8 cellular contexts compared by ENCODE assay signal in the genomic region with DNA sequence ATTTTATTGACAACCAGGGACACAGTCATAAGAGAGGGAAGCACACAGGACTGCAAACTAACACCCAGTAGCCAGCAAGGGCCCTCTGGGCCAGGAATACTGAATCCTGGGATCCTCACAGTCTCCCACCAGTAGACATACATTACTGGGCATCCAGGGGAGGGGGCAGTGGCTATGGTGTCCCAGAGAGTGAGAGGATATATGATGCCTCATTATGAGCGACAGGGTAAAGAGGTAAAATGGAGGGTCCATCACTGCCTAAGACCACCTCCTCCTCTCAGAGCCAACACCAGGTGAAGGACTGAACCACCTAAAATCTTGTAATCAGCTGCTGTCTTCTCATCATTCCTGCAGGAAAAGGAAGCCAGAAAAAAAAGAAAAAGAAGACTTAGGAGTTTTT. TPM values are rescaled to one million over a fixed set of nuclear protein-coding genes. Genes with fewer than 3 reads are reported as not detected.
DNase-seq lines count a peak whose midpoint lies in the region; ATAC-seq and TF ChIP-seq lines count a peak whose summit lies in the region.
"Not testable (repeated sequence)": the region's sequence is repeated elsewhere in the genome, so short reads cannot be mapped to it uniquely, and the experiment has no call there.
"Had no signal": no experiment of that assay in that cellular context is flagged by ENCODE, and none has a peak within 500 bp of the region (broad histone marks: within the 10 kb centered on the region; RNA-seq: fewer than 3 reads in every experiment).

No MANE protein-coding gene starts in this region.

- H3K4me3 Mint-ChIP-seq in CD4-positive, alpha-beta memory T cell; activated T-cell treated with anti-CD3 and anti-CD28 coated beads, Interleukin-2, amount 50 U/mL, for 24 hours; mesothelial cell of epicardium; stimulated activated naive CD8-positive, alpha-beta T cell treated with anti-CD3 and anti-CD28 coated beads, Interleukin-15, Interleukin-2, amounts not matched to agents 100 ng/mL and 50 ng/mL, for 24 hours: not testable (repeated sequence)

- CTCF ChIA-PET in CD4-positive, alpha-beta memory T cell (lab: Charles Lee; ENCODE audit: partially characterized antibody) = interaction anchor here (1.3 to 4.9 kb wide), 6 partner anchors 8 to 92 kb away, joined by 5 to 68 read pairs (median 14); partner anchors contain the start of genes CIDEB, IPO4, TINF2 and TM9SF1

- TF ChIP-seq CTCF in RWPE2 (IDR thresholded peaks at IDR 0.05; ENCODE audit: poor library complexity, severe bottlenecking); mesothelial cell of epicardium (IDR thresholded peaks at IDR 0.05; ENCODE audit: unreplicated experiment): not testable (repeated sequence)

- peak overlapping the region; percentile 100 for H3K27ac ChIP-seq in CD4-positive, alpha-beta memory T cell (ENCODE audit: low read depth, low read length)
- peak overlapping the region; percentile 82 for H3K27ac ChIP-seq in RWPE2 (ENCODE audit: poor library complexity, severe bottlenecking)
- H3K27ac ChIP-seq in effector memory CD4-positive, alpha-beta T cell (ENCODE audit: insufficient read depth, low read length, poor library complexity, severe bottlenecking) = peak overlapping the region; percentile 89

- H3K27me3 Mint-ChIP-seq in CD4-positive, alpha-beta memory T cell; activated T-cell treated with anti-CD3 and anti-CD28 coated beads, Interleukin-2, amount 50 U/mL, for 24 hours; mesothelial cell of epicardium (ENCODE audit: low read depth); stimulated activated naive CD8-positive, alpha-beta T cell treated with anti-CD3 and anti-CD28 coated beads, Interleukin-15, Interleukin-2, amounts not matched to agents 100 ng/mL and 50 ng/mL, for 24 hours: not testable (repeated sequence)

- intact Hi-C loops in CD4-positive, alpha-beta memory T cell (cut with micrococcal nuclease) = loop anchor here (1.0 kb wide), 6 partner anchors 15 to 225 kb away; partner anchors contain the start of genes GMPR2, NEDD8, RABGGTA and SDR39U1

- H3K4me1 Mint-ChIP-seq in CD4-positive, alpha-beta memory T cell = peaks cover 25 to 49% (median 37%) of the 10 kb centered on the region in 4 donors
- peaks cover 40% of the 10 kb centered on the region for H3K4me1 Mint-ChIP-seq in activated T-cell treated with anti-CD3 and anti-CD28 coated beads, Interleukin-2, amount 50 U/mL, for 24 hours (ENCODE audit: low read depth)
- peaks cover 30% of the 10 kb centered on the region for H3K4me1 Mint-ChIP-seq in mesothelial cell of epicardium
- H3K4me1 Mint-ChIP-seq in stimulated activated naive CD8-positive, alpha-beta T cell treated with anti-CD3 and anti-CD28 coated beads, Interleukin-15, Interleukin-2, amounts not matched to agents 100 ng/mL and 50 ng/mL, for 24 hours (ENCODE audit: low read depth) = peaks cover 45% of the 10 kb centered on the region

- DNase-seq in CD4-positive, alpha-beta memory T cell; RWPE2 (ENCODE audit: low spot score); activated T-cell treated with anti-CD3 and anti-CD28 coated beads, Interleukin-2, amount 50 U/mL, for 24 hours; effector memory CD4-positive, alpha-beta T cell; mesothelial cell of epicardium (ENCODE audit: low spot score in 2 of 2, unreplicated experiment in 2 of 2): not testable (repeated sequence)

- not testable (repeated sequence) for H3K27me3 ChIP-seq in CD4-positive, alpha-beta memory T cell (ENCODE audit: insufficient read depth, low read length); RWPE2 (ENCODE audit: insufficient read depth, poor library complexity, severe bottlenecking); effector memory CD4-positive, alpha-beta T cell (replicated peaks; ENCODE audit: control insufficient read depth, insufficient read depth, low read length, poor library complexity, severe bottlenecking)

- H3K4me1 ChIP-seq in CD4-positive, alpha-beta memory T cell (ENCODE audit: insufficient read depth, low read length) = peaks cover 33% of the 10 kb centered on the region
- peaks cover 13% of the 10 kb centered on the region for H3K4me1 ChIP-seq in RWPE2 (ENCODE audit: insufficient read depth, poor library complexity, severe bottlenecking)
- peaks cover 27% of the 10 kb centered on the region for H3K4me1 ChIP-seq in effector memory CD4-positive, alpha-beta T cell (ENCODE audit: control insufficient read depth, insufficient read depth, low read length, poor library complexity, severe bottlenecking)

- not testable (repeated sequence) for ATAC-seq in RWPE2 (ENCODE audit: low read depth)

- not testable (repeated sequence) for H3K4me3 ChIP-seq in CD4-positive, alpha-beta memory T cell (ENCODE audit: low read length in 2 of 2); RWPE2 (ENCODE audit: severe bottlenecking); effector memory CD4-positive, alpha-beta T cell (ENCODE audit: insufficient read depth, low read depth, low read length, poor library complexity, severe bottlenecking)

- not testable (repeated sequence) for H3K9me3 Mint-ChIP-seq in CD4-positive, alpha-beta memory T cell; activated T-cell treated with anti-CD3 and anti-CD28 coated beads, Interleukin-2, amount 50 U/mL, for 24 hours; mesothelial cell of epicardium; stimulated activated naive CD8-positive, alpha-beta T cell treated with anti-CD3 and anti-CD28 coated beads, Interleukin-15, Interleukin-2, amounts not matched to agents 100 ng/mL and 50 ng/mL, for 24 hours

- not testable (repeated sequence) for H3K36me3 ChIP-seq in CD4-positive, alpha-beta memory T cell (ENCODE audit: insufficient read depth, low read length); effector memory CD4-positive, alpha-beta T cell (ENCODE audit: control insufficient read depth, insufficient read depth, low read length)
- H3K36me3 ChIP-seq in RWPE2 (ENCODE audit: low read depth) = peaks cover 52% of the 10 kb centered on the region

- not testable (repeated sequence) for H3K9me3 ChIP-seq in CD4-positive, alpha-beta memory T cell (ENCODE audit: control insufficient read depth in 1 of 2, low read length in 2 of 2); RWPE2 (ENCODE audit: severe bottlenecking); effector memory CD4-positive, alpha-beta T cell (ENCODE audit: control insufficient read depth, low read length)

- POLR2A ChIA-PET in CD4-positive, alpha-beta memory T cell (lab: Charles Lee; ENCODE audit: partially characterized antibody) = interaction anchor here (0.6 to 6.6 kb wide), 13 partner anchors 8 to 108 kb away, joined by 3 to 171 read pairs (median 21); partner anchors contain the start of genes DHRS1, GMPR2, IPO4 and NEDD8

- peaks cover 4 to 27% of the 10 kb centered on the region in 2 donors for H3K36me3 Mint-ChIP-seq in CD4-positive, alpha-beta memory T cell
- H3K36me3 Mint-ChIP-seq in activated T-cell treated with anti-CD3 and anti-CD28 coated beads, Interleukin-2, amount 50 U/mL, for 24 hours (ENCODE audit: low read depth) = peaks cover 64% of the 10 kb centered on the region
- H3K36me3 Mint-ChIP-seq in mesothelial cell of epicardium = not testable (repeated sequence)
- H3K36me3 Mint-ChIP-seq in stimulated activated naive CD8-positive, alpha-beta T cell treated with anti-CD3 and anti-CD28 coated beads, Interleukin-15, Interleukin-2, amounts not matched to agents 100 ng/mL and 50 ng/mL, for 24 hours (ENCODE audit: low read depth) = peaks cover 30% of the 10 kb centered on the region

- peak overlapping the region in 5 of 7 donors; percentile 52 to 100 (median 95) for H3K27ac Mint-ChIP-seq in CD4-positive, alpha-beta memory T cell
- peak overlapping the region; percentile 97 for H3K27ac Mint-ChIP-seq in activated T-cell treated with anti-CD3 and anti-CD28 coated beads, Interleukin-2, amount 50 U/mL, for 24 hours
- peak overlapping the region; percentile 32 for H3K27ac Mint-ChIP-seq in mesothelial cell of epicardium
- peak overlapping the region; percentile 34 for H3K27ac Mint-ChIP-seq in stimulated activated naive CD8-positive, alpha-beta T cell treated with anti-CD3 and anti-CD28 coated beads, Interleukin-15, Interleukin-2, amounts not matched to agents 100 ng/mL and 50 ng/mL, for 24 hours

RNA-seq across cellular contexts. Expression of gene MDP1, which starts 1.0 kb away (rescaled TPM):
- 10 to 100 TPM; 12.5 to 15.3 TPM for total RNA-seq in CD4-positive, alpha-beta memory T cell
- polyA plus RNA-seq in CD4-positive, alpha-beta memory T cell = 10 to 100 TPM; 27.3 to 28.1 TPM
- total RNA-seq in mesothelial cell of epicardium = 18.0 to 18.4 TPM (median 18.3 TPM) in 3 replicates

RNA-seq across cellular contexts. Expression of gene CHMP4A, which starts 3.6 kb away (rescaled TPM):
- 100 to 1,000 TPM in 1 of 2 experiments, 10 to 100 TPM in 1; 99.3 to 101 TPM for total RNA-seq in CD4-positive, alpha-beta memory T cell
- polyA plus RNA-seq in CD4-positive, alpha-beta memory T cell = 100 to 1,000 TPM; 164 to 194 TPM
- total RNA-seq in mesothelial cell of epicardium = 38.4 to 48.0 TPM (median 44.7 TPM) in 3 replicates

RNA-seq across cellular contexts. Expression of gene TSSK4, which starts 11.4 kb away (rescaled TPM):
- total RNA-seq in CD4-positive, alpha-beta memory T cell = 1 to 10 TPM; 1.2 to 1.9 TPM
- polyA plus RNA-seq in CD4-positive, alpha-beta memory T cell = 1 to 10 TPM in 1 of 2 donors, under 1 TPM in 1; 0.47 to 1.3 TPM
- 0.29 to 0.49 TPM (median 0.31 TPM) in 3 replicates for total RNA-seq in mesothelial cell of epicardium
- total RNA-seq: H4, Right ventricle myocardium superior had no signal

RNA-seq across cellular contexts. Expression of gene NEDD8, which starts 15.3 kb away (rescaled TPM):
- 100 to 1,000 TPM; 116 to 127 TPM for total RNA-seq in CD4-positive, alpha-beta memory T cell
- polyA plus RNA-seq in CD4-positive, alpha-beta memory T cell = 100 to 1,000 TPM; 351 to 425 TPM
- total RNA-seq in mesothelial cell of epicardium = 148 to 156 TPM (median 155 TPM) in 3 replicates

RNA-seq across cellular contexts. Expression of gene GMPR2, which starts 15.9 kb away (rescaled TPM):
- 10 to 100 TPM; 91.0 to 95.8 TPM for total RNA-seq in CD4-positive, alpha-beta memory T cell
- polyA plus RNA-seq in CD4-positive, alpha-beta memory T cell = 100 to 1,000 TPM; 103 to 116 TPM
- total RNA-seq in mesothelial cell of epicardium = 72.5 to 78.7 TPM (median 74.1 TPM) in 3 replicates

Comparison
In these comparisons a context has a peak if more than half of its experiments do, and no peak if none do; other contexts are left out.
1. H3K27ac Mint-ChIP-seq: peak in every context shown above with its lines; median percentile 97 in activated T-cell treated with anti-CD3 and anti-CD28 coated beads, Interleukin-2, amount 50 U/mL, for 24 hours; 95 in CD4-positive, alpha-beta memory T cell; 34 in stimulated activated naive CD8-positive, alpha-beta T cell treated with anti-CD3 and anti-CD28 coated beads, Interleukin-15, Interleukin-2, amounts not matched to agents 100 ng/mL and 50 ng/mL, for 24 hours; 32 in mesothelial cell of epicardium.